In genomic region chr2:112433932-112434730, GRCh38 we compare ENCODE assay signal across 2 cellular contexts.
TF ChIP-seq lines count a peak whose summit lies in the region.

No MANE protein-coding gene starts in this region.

TF ChIP-seq in WTC11, 78 proteins besides CTCF, POLR2A, EP300 and RAD21:
- TF ChIP-seq HMGA2 (CRISPR knock-in tag; IDR thresholded peaks at IDR 0.05) (peak; percentile 31; the same call in 1 of the 2 replicates), KAT7 (CRISPR knock-in tag; IDR thresholded peaks at IDR 0.05; ENCODE audit: borderline replicate concordance) (no peak)

TF ChIP-seq in HepG2, 621 proteins besides CTCF, POLR2A, EP300 and RAD21:
- TF ChIP-seq PAF1 (CRISPR knock-in tag; IDR thresholded peaks at IDR 0.05) (no peak), PHB2 (IDR thresholded peaks at IDR 0.05; ENCODE audit: partially characterized antibody) (no peak), ZBTB8A (CRISPR knock-in tag; IDR thresholded peaks at IDR 0.05; ENCODE audit: borderline replicate concordance, low read depth) (no peak), RFX1 (IDR thresholded peaks at IDR 0.05) (no peak), ZNF484 (CRISPR knock-in tag; IDR thresholded peaks at IDR 0.05; ENCODE audit: borderline replicate concordance, low read depth) (no peak), ZNF260 (CRISPR knock-in tag; IDR thresholded peaks at IDR 0.05; ENCODE audit: borderline replicate concordance, low read depth) (no peak), ZNF296 (CRISPR knock-in tag; conservative IDR thresholded peaks at IDR 0.05) (no peak), RELA (CRISPR knock-in tag; IDR thresholded peaks at IDR 0.05) (no peak), TEAD2 (CRISPR knock-in tag; IDR thresholded peaks at IDR 0.05) (no peak), ONECUT2 (CRISPR knock-in tag; IDR thresholded peaks at IDR 0.05) (no peak), ZNF160 (CRISPR knock-in tag; IDR thresholded peaks at IDR 0.05) (no peak)
- TF ChIP-seq, protein P1, sequence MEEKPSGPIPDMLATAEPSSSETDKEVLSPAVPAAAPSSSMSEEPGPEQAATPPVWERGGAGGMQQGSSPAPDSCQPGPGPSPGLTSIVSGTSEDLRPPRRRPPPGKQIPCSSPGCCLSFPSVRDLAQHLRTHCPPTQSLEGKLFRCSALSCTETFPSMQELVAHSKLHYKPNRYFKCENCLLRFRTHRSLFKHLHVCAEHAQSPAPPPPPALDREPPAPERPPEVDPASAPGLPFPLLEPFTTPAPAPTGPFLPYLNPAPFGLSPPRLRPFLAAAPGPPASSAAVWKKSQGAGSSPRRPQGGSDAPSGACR (CRISPR knock-in tag; IDR thresholded peaks at IDR 0.05), result no peak
- TF ChIP-seq, protein P2, sequence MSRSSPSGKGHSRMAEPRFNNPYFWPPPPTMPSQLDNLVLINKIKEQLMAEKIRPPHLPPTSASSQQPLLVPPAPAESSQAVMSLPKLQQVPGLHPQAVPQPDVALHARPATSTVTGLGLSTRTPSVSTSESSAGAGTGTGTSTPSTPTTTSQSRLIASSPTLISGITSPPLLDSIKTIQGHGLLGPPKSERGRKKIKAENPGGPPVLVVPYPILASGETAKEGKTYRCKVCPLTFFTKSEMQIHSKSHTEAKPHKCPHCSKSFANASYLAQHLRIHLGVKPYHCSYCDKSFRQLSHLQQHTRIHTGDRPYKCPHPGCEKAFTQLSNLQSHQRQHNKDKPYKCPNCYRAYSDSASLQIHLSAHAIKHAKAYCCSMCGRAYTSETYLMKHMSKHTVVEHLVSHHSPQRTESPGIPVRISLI (CRISPR knock-in tag; IDR thresholded peaks at IDR 0.05; ENCODE audit: borderline replicate concordance), result no peak
